ENCODE assay signal across 17 cellular contexts in the genomic region with DNA sequence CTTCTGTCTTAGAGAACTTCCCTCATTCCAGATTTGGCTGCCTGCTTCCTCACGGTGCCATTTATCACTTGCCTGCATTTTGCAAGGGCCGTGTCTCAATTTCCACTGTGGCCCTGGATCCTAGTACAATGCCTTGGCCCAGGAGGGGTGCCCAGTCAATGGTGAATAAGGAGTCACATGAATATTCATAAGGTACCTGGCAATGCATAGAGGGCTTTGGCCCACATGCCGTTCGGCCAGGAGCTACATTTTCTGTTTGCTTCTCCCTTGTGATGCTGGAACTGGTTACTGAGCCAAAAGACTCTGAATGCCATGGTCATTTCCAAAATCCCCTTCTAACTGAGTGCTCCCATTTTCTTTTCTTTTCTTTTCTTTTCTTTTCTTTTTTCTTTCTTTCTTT. TPM values are rescaled to one million over a fixed set of nuclear protein-coding genes. Genes with fewer than 3 reads are reported as not detected.
DNase-seq lines count a peak whose midpoint lies in the region; ATAC-seq and TF ChIP-seq lines count a peak whose summit lies in the region.
"Had no signal": no experiment of that assay in that cellular context is flagged by ENCODE, and none has a peak within 500 bp of the region (broad histone marks: within the 10 kb centered on the region; RNA-seq: fewer than 3 reads in every experiment).

No MANE protein-coding gene starts in this region.

- no peak overlapping the region for H3K4me3 Mint-ChIP-seq in WTC11
- H3K4me3 Mint-ChIP-seq: CD4-positive, CD25-positive, alpha-beta regulatory T cell had no signal

- CTCF ChIA-PET in WTC11 (lab: Charles Lee), result interaction anchor here (0.6 to 3.9 kb wide), 8 partner anchors 20 to 213 kb away, joined by 3 to 99 read pairs (median 6); no protein-coding TSS in a partner anchor

- peak overlapping the region; percentile 60; the same call in 1 of the 2 replicates for H3K27ac Mint-ChIP-seq in WTC11
- H3K27ac Mint-ChIP-seq: CD4-positive, CD25-positive, alpha-beta regulatory T cell had no signal

- ATAC-seq in WTC11 (no peak), GM18868 (IDR thresholded peaks at IDR 0.05; ENCODE audit: unreplicated experiment) (no peak)
- ATAC-seq: HCT116, Panc1 had no signal

- POLR2A ChIA-PET in WTC11 (lab: Charles Lee), result interaction anchor here (0.7 to 0.9 kb wide), 2 partner anchors 52 to 69 kb away, joined by 3 to 5 read pairs; no protein-coding TSS in a partner anchor

- H3K4me1 Mint-ChIP-seq in WTC11, result peaks cover 28% of the 10 kb centered on the region

- TF ChIP-seq CTCF in WTC11 (IDR thresholded peaks at IDR 0.05), result no peak

- H3K9me3 Mint-ChIP-seq in WTC11, result peaks cover 9% of the 10 kb centered on the region

- no peak for DNase-seq in WTC11 (ENCODE audit: low spot score)
- peak; percentile 81 for DNase-seq in globus pallidus (ENCODE audit: low spot score)
- peak; percentile 77 for DNase-seq in midbrain (lab: John Stamatoyannopoulos, UW)
- DNase-seq in substantia nigra (lab: John Stamatoyannopoulos, UW), result peak in 34 of 49 donors; percentile 9 to 80 (median 40)
- no peak for DNase-seq in amniotic stem cell (lab: John Stamatoyannopoulos, UW)
- DNase-seq in NK-92 (lab: John Stamatoyannopoulos, UW; ENCODE audit: unreplicated experiment), result no peak
- DNase-seq: Caco-2; CD4-positive, CD25-positive, alpha-beta regulatory T cell; DMS53; NCI-H1105; NCI-H1694; NCI-H524 had no signal

- peaks cover 6% of the 10 kb centered on the region; the same call in 1 of the 2 replicates for H3K36me3 Mint-ChIP-seq in WTC11
- H3K36me3 Mint-ChIP-seq: CD4-positive, CD25-positive, alpha-beta regulatory T cell had no signal

- no peak overlapping the region for H3K27ac ChIP-seq in substantia nigra (ENCODE audit: low read depth, low read length, poor library complexity, severe bottlenecking)
- H3K27ac ChIP-seq: HL-60 had no signal

- H3K27me3 Mint-ChIP-seq in WTC11 (ENCODE audit: low read depth), result peaks cover 17% of the 10 kb centered on the region

TF ChIP-seq in WTC11, 78 proteins besides CTCF, POLR2A, EP300 and RAD21:
- TF ChIP-seq HMGA2 (CRISPR knock-in tag; IDR thresholded peaks at IDR 0.05), result no peak
- TF ChIP-seq JAZF1 (CRISPR knock-in tag; IDR thresholded peaks at IDR 0.05), result no peak
- no peak for TF ChIP-seq ZNF671 (CRISPR knock-in tag; IDR thresholded peaks at IDR 0.05)
- no peak for TF ChIP-seq GABPB1 (CRISPR knock-in tag; IDR thresholded peaks at IDR 0.05)

RNA-seq across cellular contexts. Expression of gene PIRT, which starts 4.8 kb away (rescaled TPM):
- not detected in 3 replicates for total RNA-seq in WTC11 (2021)
- total RNA-seq: Caco-2; CD4-positive, CD25-positive, alpha-beta regulatory T cell; LHCN-M2 had no signal

RNA-seq across cellular contexts. Expression of gene TMEM238L, which starts 38.8 kb away (rescaled TPM):
- not detected in 3 replicates for total RNA-seq in WTC11 (2021)
- total RNA-seq: Caco-2; CD4-positive, CD25-positive, alpha-beta regulatory T cell; LHCN-M2 had no signal

Comparison
In these comparisons a context has a peak if more than half of its experiments do, and no peak if none do; other contexts are left out.
1. DNase-seq: peak in globus pallidus (single experiment), midbrain (single experiment) and substantia nigra (34 of 49); none in WTC11 (single experiment), amniotic stem cell (single experiment) and NK-92 (single experiment).